In genomic region chr22:23242473-23243001, GRCh38 we compare ENCODE assay signal across 11 cellular contexts.
DNase-seq lines count a peak whose midpoint lies in the region; ATAC-seq and TF ChIP-seq lines count a peak whose summit lies in the region.
"Had no signal": no experiment of that assay in that cellular context is flagged by ENCODE, and none has a peak within 500 bp of the region (broad histone marks: within the 10 kb centered on the region; RNA-seq: fewer than 3 reads in every experiment).

No MANE protein-coding gene starts in this region.

- H3K4me3 Mint-ChIP-seq in activated naive CD8-positive, alpha-beta T cell treated with anti-CD3 and anti-CD28 coated beads for 36 hours, result peak overlapping the region; percentile 67
- H3K4me3 Mint-ChIP-seq in stimulated activated naive B cell treated with anti-CD40 and anti-IgM and Interleukin-4, amounts not matched to agents 10 μg/mL and 1 μg/mL and 100 μg/mL, for 72 hours, result peak overlapping the region in 1 of 2 donors; percentile 38

- DNase-seq in cardiac muscle cell (ENCODE audit: low read depth in 1 of 2, low spot score in 1 of 2), result peak in 1 of 2 donors; percentile 64
- DNase-seq in right atrium auricular region (ENCODE audit: low spot score), result no peak
- no peak for DNase-seq in activated naive CD8-positive, alpha-beta T cell treated with anti-CD3 and anti-CD28 coated beads for 36 hours
- no peak for DNase-seq in stimulated activated naive B cell treated with anti-CD40 and anti-IgM and Interleukin-4, amounts not matched to agents 10 μg/mL and 1 μg/mL and 100 μg/mL, for 72 hours
- no peak for DNase-seq in GM13976 (ENCODE audit: low spot score)
- no peak for DNase-seq in NCI-H2107 treated with DMSO at 0.1 percent for 48 hours (lab: John Stamatoyannopoulos, UW; ENCODE audit: unreplicated experiment)
- DNase-seq: foreskin melanocyte, GM23248, SW 1271 had no signal

- peaks cover 60% of the 10 kb centered on the region for H3K4me1 Mint-ChIP-seq in activated naive CD8-positive, alpha-beta T cell treated with anti-CD3 and anti-CD28 coated beads for 36 hours
- peaks cover 38 to 63% of the 10 kb centered on the region in 2 donors for H3K4me1 Mint-ChIP-seq in stimulated activated naive B cell treated with anti-CD40 and anti-IgM and Interleukin-4, amounts not matched to agents 10 μg/mL and 1 μg/mL and 100 μg/mL, for 72 hours

- no peaks in the 10 kb centered on the region for H3K27me3 Mint-ChIP-seq in activated naive CD8-positive, alpha-beta T cell treated with anti-CD3 and anti-CD28 coated beads for 36 hours
- H3K27me3 Mint-ChIP-seq in stimulated activated naive B cell treated with anti-CD40 and anti-IgM and Interleukin-4, amounts not matched to agents 10 μg/mL and 1 μg/mL and 100 μg/mL, for 72 hours, result no peaks in the 10 kb centered on the region

- H3K9me3 ChIP-seq in cardiac muscle cell (ENCODE audit: low read depth), result no peaks in the 10 kb centered on the region
- no peaks in the 10 kb centered on the region for H3K9me3 ChIP-seq in right atrium auricular region
- H3K9me3 ChIP-seq in iPS-18c (ENCODE audit: control insufficient read depth, insufficient read depth, low read length), result peaks cover 2% of the 10 kb centered on the region

- in situ Hi-C loops in GM13976 (cut with MboI; ENCODE audit: low sequenced_read_pairs, unreplicated experiment), result no loop called here

- H3K4me1 ChIP-seq in cardiac muscle cell (ENCODE audit: low read depth) (peaks cover 29% of the 10 kb centered on the region), right atrium auricular region (peaks cover 0 to 11% of the 10 kb centered on the region in 2 donors)

- TF ChIP-seq CTCF in cardiac muscle cell (IDR thresholded peaks at IDR 0.05; ENCODE audit: low read depth, low read length) (peak; percentile 5), right atrium auricular region (IDR thresholded peaks at IDR 0.05) (no peak), GM13976 (IDR thresholded peaks at IDR 0.05; ENCODE audit: borderline replicate concordance, control extremely low read depth, extremely low read depth, insufficient read depth, missing control alignments) (no peak)

- H3K27me3 ChIP-seq in cardiac muscle cell, result no peaks in the 10 kb centered on the region
- no peaks in the 10 kb centered on the region for H3K27me3 ChIP-seq in right atrium auricular region

- H3K36me3 ChIP-seq in cardiac muscle cell, result no peaks in the 10 kb centered on the region
- H3K36me3 ChIP-seq in right atrium auricular region, result no peaks in the 10 kb centered on the region

- H3K27ac ChIP-seq in cardiac muscle cell, result peak overlapping the region; percentile 81
- no peak overlapping the region for H3K27ac ChIP-seq in right atrium auricular region
- H3K27ac ChIP-seq: GM23248 had no signal

- ATAC-seq in stimulated activated naive B cell treated with anti-CD40 and anti-IgM and Interleukin-4, amounts not matched to agents 10 μg/mL and 1 μg/mL and 100 μg/mL, for 72 hours (replicated peaks), result peak in 1 of 2 donors; percentile 6
- no peak for ATAC-seq in HG02970 (IDR thresholded peaks at IDR 0.05; ENCODE audit: low FRiP score, unreplicated experiment)

- H3K36me3 Mint-ChIP-seq in activated naive CD8-positive, alpha-beta T cell treated with anti-CD3 and anti-CD28 coated beads for 36 hours, result peaks cover 13% of the 10 kb centered on the region
- peaks cover 0 to 4% of the 10 kb centered on the region in 2 donors for H3K36me3 Mint-ChIP-seq in stimulated activated naive B cell treated with anti-CD40 and anti-IgM and Interleukin-4, amounts not matched to agents 10 μg/mL and 1 μg/mL and 100 μg/mL, for 72 hours

- H3K4me3 ChIP-seq in cardiac muscle cell (no peak overlapping the region), right atrium auricular region (no peak overlapping the region), iPS-18c (ENCODE audit: insufficient read depth, low read depth, low read length) (peak overlapping the region; percentile 28)
- H3K4me3 ChIP-seq: GM23248 had no signal

- H3K27ac Mint-ChIP-seq in activated naive CD8-positive, alpha-beta T cell treated with anti-CD3 and anti-CD28 coated beads for 36 hours, result peak overlapping the region; percentile 84
- peak overlapping the region; percentile 62 for H3K27ac Mint-ChIP-seq in stimulated activated naive B cell treated with anti-CD40 and anti-IgM and Interleukin-4, amounts not matched to agents 10 μg/mL and 1 μg/mL and 100 μg/mL, for 72 hours

- H3K9me3 Mint-ChIP-seq in activated naive CD8-positive, alpha-beta T cell treated with anti-CD3 and anti-CD28 coated beads for 36 hours, result peaks cover 2% of the 10 kb centered on the region
- H3K9me3 Mint-ChIP-seq in stimulated activated naive B cell treated with anti-CD40 and anti-IgM and Interleukin-4, amounts not matched to agents 10 μg/mL and 1 μg/mL and 100 μg/mL, for 72 hours, result peaks cover 0 to 2% of the 10 kb centered on the region in 2 donors
